ENCODE assay signal across 15 cellular contexts in genomic region chr16:89761304-89761922, GRCh38. TPM values are rescaled to one million over a fixed set of nuclear protein-coding genes. Genes with fewer than 3 reads are reported as not detected.
DNase-seq lines count a peak whose midpoint lies in the region; ATAC-seq and TF ChIP-seq lines count a peak whose summit lies in the region.
"Had no signal": no experiment of that assay in that cellular context is flagged by ENCODE, and none has a peak within 500 bp of the region (broad histone marks: within the 10 kb centered on the region; RNA-seq: fewer than 3 reads in every experiment).

No MANE protein-coding gene starts in this region.

- peak overlapping the region; percentile 6 to 58 (median 36); a peak in 15 of 20 replicates for H3K4me3 ChIP-seq in BLaER1 treated with 17β-estradiol and CSF1 and Interleukin-3, amounts not matched to agents 10 nM and 100 nM
- peak overlapping the region; percentile 4; the same call in 1 of the 2 replicates for H3K4me3 ChIP-seq in GM12865 (ENCODE audit: low read depth, low read length)
- peak overlapping the region; percentile 41 for H3K4me3 ChIP-seq in naive thymus-derived CD4-positive, alpha-beta T cell (ENCODE audit: low read length)

- peak overlapping the region in 9 of 11 experiments; percentile 18 to 95 (median 61); a peak in 18 of 22 replicates for H3K27ac ChIP-seq in BLaER1 treated with 17β-estradiol and CSF1 and Interleukin-3, amounts not matched to agents 10 nM and 100 nM
- peak overlapping the region; percentile 39 for H3K27ac ChIP-seq in naive thymus-derived CD4-positive, alpha-beta T cell (ENCODE audit: low read depth, low read length)
- H3K27ac ChIP-seq: VCaP had no signal

- no peak for TF ChIP-seq CTCF in GM12865 (IDR thresholded peaks at IDR 0.05; ENCODE audit: insufficient read depth, low read depth, low read length, missing control alignments)

- H3K9me3 Mint-ChIP-seq in activated naive CD8-positive, alpha-beta T cell (ENCODE audit: low read depth) = no peaks in the 10 kb centered on the region
- H3K9me3 Mint-ChIP-seq in naive thymus-derived CD4-positive, alpha-beta T cell = peaks cover 0 to 2% (median 0%) of the 10 kb centered on the region in 11 donors
- H3K9me3 Mint-ChIP-seq: brain, H9 had no signal

- CTCF ChIA-PET in naive thymus-derived CD4-positive, alpha-beta T cell (lab: Charles Lee) = interaction anchor here (0.6 to 2.5 kb wide), 7 partner anchors 10 to 100 kb away, joined by 3 to 7 read pairs (median 3); no protein-coding TSS in a partner anchor

- H3K4me1 ChIP-seq in BLaER1 treated with 17β-estradiol and CSF1 and Interleukin-3, amounts not matched to agents 10 nM and 100 nM = peaks cover 43 to 66% (median 55%) of the 10 kb centered on the region in 10 experiments
- peaks cover 22 to 27% of the 10 kb centered on the region in 2 donors for H3K4me1 ChIP-seq in naive thymus-derived CD4-positive, alpha-beta T cell (ENCODE audit: control insufficient read depth in 2 of 2, insufficient read depth in 2 of 2, low read length in 2 of 2)

- H3K27ac Mint-ChIP-seq in activated naive CD8-positive, alpha-beta T cell = peak overlapping the region; percentile 77
- peak overlapping the region; percentile 90 to 92 (median 92) for H3K27ac Mint-ChIP-seq in naive thymus-derived CD4-positive, alpha-beta T cell
- H3K27ac Mint-ChIP-seq: brain had no signal

- H3K27me3 Mint-ChIP-seq in activated naive CD8-positive, alpha-beta T cell = no peaks in the 10 kb centered on the region
- no peaks in the 10 kb centered on the region for H3K27me3 Mint-ChIP-seq in naive thymus-derived CD4-positive, alpha-beta T cell
- H3K27me3 Mint-ChIP-seq: brain had no signal

- peaks cover 0 to 93% (median 85%) of the 10 kb centered on the region in 11 experiments; a peak in 19 of 22 replicates for H3K36me3 ChIP-seq in BLaER1 treated with 17β-estradiol and CSF1 and Interleukin-3, amounts not matched to agents 10 nM and 100 nM
- no peaks in the 10 kb centered on the region for H3K36me3 ChIP-seq in naive thymus-derived CD4-positive, alpha-beta T cell (ENCODE audit: control insufficient read depth in 2 of 3, insufficient read depth in 3 of 3, low read length in 3 of 3)

- intact Hi-C loops in naive thymus-derived CD4-positive, alpha-beta T cell (cut with micrococcal nuclease) = loop anchor here in 1 of 2 donors (1.0 to 2.0 kb wide), 2 partner anchors 21 to 39 kb away; no protein-coding TSS in a partner anchor

- peaks cover 0 to 8% (median 0%) of the 10 kb centered on the region in 11 experiments; a peak in 3 of 22 replicates for H4K20me1 ChIP-seq in BLaER1 treated with 17β-estradiol and CSF1 and Interleukin-3, amounts not matched to agents 10 nM and 100 nM

- ATAC-seq in naive thymus-derived CD4-positive, alpha-beta T cell = peak; percentile 29
- ATAC-seq in HG03457 (IDR thresholded peaks at IDR 0.05; ENCODE audit: unreplicated experiment) (no peak), HG03442 (IDR thresholded peaks at IDR 0.05; ENCODE audit: unreplicated experiment) (no peak), HG03175 (IDR thresholded peaks at IDR 0.05; ENCODE audit: unreplicated experiment) (no peak)

- peaks cover 30% of the 10 kb centered on the region for H3K4me1 Mint-ChIP-seq in activated naive CD8-positive, alpha-beta T cell (ENCODE audit: low read depth)
- H3K4me1 Mint-ChIP-seq in naive thymus-derived CD4-positive, alpha-beta T cell = peaks cover 16 to 46% (median 37%) of the 10 kb centered on the region in 7 donors
- H3K4me1 Mint-ChIP-seq: brain, H9 had no signal

- H3K36me3 Mint-ChIP-seq in activated naive CD8-positive, alpha-beta T cell = peaks cover 14% of the 10 kb centered on the region
- H3K36me3 Mint-ChIP-seq in naive thymus-derived CD4-positive, alpha-beta T cell = peaks cover 0 to 30% (median 0%) of the 10 kb centered on the region in 5 donors

- H3K27me3 ChIP-seq in BLaER1 treated with 17β-estradiol and CSF1 and Interleukin-3, amounts not matched to agents 10 nM and 100 nM = no peaks in the 10 kb centered on the region
- no peaks in the 10 kb centered on the region for H3K27me3 ChIP-seq in naive thymus-derived CD4-positive, alpha-beta T cell (ENCODE audit: control insufficient read depth in 2 of 2, insufficient read depth in 2 of 2, low read length in 2 of 2)

- DNase-seq in GM12865 (ENCODE audit: low read depth) (no peak), activated gamma-delta T cell treated with Interleukin-2 at 50 U/mL for 16 hours (no peak)
- DNase-seq in naive thymus-derived CD4-positive, alpha-beta T cell = peak in 6 of 9 donors; percentile 15 to 57 (median 51)
- DNase-seq: DMS53; effector CD4-positive, alpha-beta T cell; H9; NCI-H1417 treated with DMSO at 0.1 percent for 48 hours; NCI-H226 had no signal

- H3K4me3 Mint-ChIP-seq in activated naive CD8-positive, alpha-beta T cell = peak overlapping the region; percentile 85
- peak overlapping the region; percentile 77 to 93 (median 90) for H3K4me3 Mint-ChIP-seq in naive thymus-derived CD4-positive, alpha-beta T cell
- H3K4me3 Mint-ChIP-seq: brain, H9 had no signal

- H3K9me3 ChIP-seq in BLaER1 treated with 17β-estradiol and CSF1 and Interleukin-3, amounts not matched to agents 10 nM and 100 nM (replicated peaks in 1 of 11) = no peaks in the 10 kb centered on the region
- no peaks in the 10 kb centered on the region for H3K9me3 ChIP-seq in naive thymus-derived CD4-positive, alpha-beta T cell (ENCODE audit: control insufficient read depth in 2 of 3, low read length in 3 of 3)

- H3K9ac ChIP-seq in BLaER1 treated with 17β-estradiol and CSF1 and Interleukin-3, amounts not matched to agents 10 nM and 100 nM = peak overlapping the region; percentile 5 to 65 (median 49); a peak in 19 of 22 replicates

- H3K4me2 ChIP-seq in BLaER1 treated with 17β-estradiol and CSF1 and Interleukin-3, amounts not matched to agents 10 nM and 100 nM = peak overlapping the region; percentile 43 to 98 (median 69)

- POLR2A ChIA-PET in naive thymus-derived CD4-positive, alpha-beta T cell (lab: Charles Lee) = interaction anchor here (0.5 to 3.5 kb wide), 13 partner anchors 10 to 445 kb away, joined by 3 to 24 read pairs (median 6); partner anchors contain the start of gene VPS9D1

RNA-seq across cellular contexts. Expression of gene ZNF276, which starts 40.1 kb away (rescaled TPM):
- total RNA-seq in naive thymus-derived CD4-positive, alpha-beta T cell = 100 to 1,000 TPM in 4 of 5 experiments, 10 to 100 TPM in 1; 75.4 to 160 (median 137) TPM
- 10 to 100 TPM; 17.0 to 65.1 TPM for polyA plus RNA-seq in naive thymus-derived CD4-positive, alpha-beta T cell

RNA-seq across cellular contexts. Expression of gene VPS9D1, which starts 40.7 kb away (rescaled TPM):
- 10 to 100 TPM; 11.2 to 28.9 (median 13.3) TPM for total RNA-seq in naive thymus-derived CD4-positive, alpha-beta T cell
- 1 to 10 TPM in 1 of 2 donors, under 1 TPM in 1; 0.93 to 1.5 TPM for polyA plus RNA-seq in naive thymus-derived CD4-positive, alpha-beta T cell

RNA-seq across cellular contexts. Expression of gene FANCA, which starts 55.0 kb away (rescaled TPM):
- total RNA-seq in naive thymus-derived CD4-positive, alpha-beta T cell = 100 to 1,000 TPM in 1 of 5 experiments, 10 to 100 TPM in 1, 1 to 10 TPM in 3; 3.5 to 111 (median 7.9) TPM
- 1 to 10 TPM in 1 of 2 donors, under 1 TPM in 1; 0.59 to 3.4 TPM for polyA plus RNA-seq in naive thymus-derived CD4-positive, alpha-beta T cell

RNA-seq across cellular contexts. Expression of gene SPATA2L, which starts 59.9 kb away (rescaled TPM):
- 10 to 100 TPM in 3 of 5 experiments, 1 to 10 TPM in 2; 8.4 to 32.2 (median 12.0) TPM for total RNA-seq in naive thymus-derived CD4-positive, alpha-beta T cell
- 10 to 100 TPM in 1 of 2 donors, 1 to 10 TPM in 1; 7.0 to 12.4 TPM for polyA plus RNA-seq in naive thymus-derived CD4-positive, alpha-beta T cell

Comparison
In these comparisons a context has a peak if more than half of its experiments do, and no peak if none do; other contexts are left out.
1. DNase-seq: peak in naive thymus-derived CD4-positive, alpha-beta T cell (6 of 9); none in GM12865 (single experiment) and activated gamma-delta T cell treated with Interleukin-2 at 50 U/mL for 16 hours (single experiment).
2. Peak in every context shown above with its lines, with median percentiles within 50 percentile points of each other: H3K4me3 ChIP-seq.